ENCODE assay signal across 24 cellular contexts in genomic region chr14:82441270-82441669, GRCh38.
"Had no signal": no experiment of that assay in that cellular context is flagged by ENCODE, and none has a peak within 500 bp of the region (broad histone marks: within the 10 kb centered on the region; RNA-seq: fewer than 3 reads in every experiment).

No MANE protein-coding gene starts in this region.

- H3K4me3 ChIP-seq: coronary artery, dorsolateral prefrontal cortex, esophagus muscularis mucosa, gastroesophageal sphincter, heart left ventricle, hepatocyte, left lung, lower lobe of right lung, mucosa of descending colon had no signal

- H3K36me3 Mint-ChIP-seq: immature natural killer cell, mesothelial cell of epicardium, naive B cell had no signal

- H3K27ac Mint-ChIP-seq: immature natural killer cell, mesothelial cell of epicardium had no signal

- H3K27me3 Mint-ChIP-seq: naive B cell had no signal

- H2AFZ ChIP-seq: hepatocyte had no signal

- ATAC-seq: foreskin keratinocyte, gastroesophageal sphincter, heart left ventricle, left cardiac atrium, left lung, left ventricle myocardium superior, lower lobe of right lung, mucosa of descending colon had no signal

- H3K4me1 Mint-ChIP-seq: immature natural killer cell, naive B cell had no signal

- H3K79me2 ChIP-seq: hepatocyte had no signal

- H3K4me1 ChIP-seq: esophagus muscularis mucosa, foreskin keratinocyte, gastroesophageal sphincter, heart left ventricle, left lung, lower lobe of right lung had no signal

- H3K36me3 ChIP-seq: esophagus muscularis mucosa, gastroesophageal sphincter, heart left ventricle, left lung, lower lobe of right lung had no signal

- FAIRE-seq: colon, endothelial cell of umbilical vein, frontal cortex had no signal

- H3K4me3 Mint-ChIP-seq: immature natural killer cell, mesothelial cell of epicardium, naive B cell had no signal

- H3K4me2 ChIP-seq: hepatocyte had no signal

- DNase-seq: dermis blood vessel endothelial cell; dorsolateral prefrontal cortex; effector CD4-positive, alpha-beta T cell; effector memory CD4-positive, alpha-beta T cell; foreskin keratinocyte; heart left ventricle; hypothalamus; immature natural killer cell; islet precursor cell; left cardiac atrium; left lung; left ventricle myocardium superior; lower lobe of right lung; mesenchymal stem cell; mucosa of descending colon; naive B cell had no signal

- H3K27me3 ChIP-seq: dorsolateral prefrontal cortex, esophagus muscularis mucosa, foreskin keratinocyte, gastroesophageal sphincter, heart left ventricle, hepatocyte, left lung had no signal

- H3K9me3 ChIP-seq: esophagus muscularis mucosa, gastroesophageal sphincter, heart left ventricle, lower lobe of right lung had no signal

- H3K27ac ChIP-seq: coronary artery, dorsolateral prefrontal cortex, esophagus muscularis mucosa, foreskin keratinocyte, gastroesophageal sphincter, heart left ventricle, hepatocyte, left lung, lower lobe of right lung had no signal
